Comparison of ENCODE assay signal across 15 cellular contexts in genomic region chr2:24816884-24817283, GRCh38. TPM values are rescaled to one million over a fixed set of nuclear protein-coding genes. Genes with fewer than 3 reads are reported as not detected.
DNase-seq lines count a peak whose midpoint lies in the region; ATAC-seq, FAIRE-seq and TF ChIP-seq lines count a peak whose summit lies in the region.
"Had no signal": no experiment of that assay in that cellular context is flagged by ENCODE, and none has a peak within 500 bp of the region (broad histone marks: within the 10 kb centered on the region; RNA-seq: fewer than 3 reads in every experiment).

No MANE protein-coding gene starts in this region.

- peak; percentile 68 for DNase-seq in AG08396 (ENCODE audit: low spot score)
- DNase-seq in H9, result no peak
- peak in 2 of 4 experiments; percentile 70 to 78 for DNase-seq in K562 (ENCODE audit: extremely low read depth in 1 of 4, low spot score in 3 of 4)
- peak; percentile 91 for DNase-seq in mesenchymal stem cell
- no peak for DNase-seq in effector CD4-positive, alpha-beta T cell
- no peak for DNase-seq in activated naive CD4-positive, alpha-beta T cell treated with anti-CD3 and anti-CD28 coated beads, Interleukin-2, amount 50 U/mL, for 72 hours (ENCODE audit: low spot score in 2 of 2)
- DNase-seq: activated CD4-positive, alpha-beta T cell treated with anti-CD3 and anti-CD28 coated beads for 1 hour; cerebellar nuclear complex; heart left ventricle; NCI-H1092 treated with DMSO at 0.1 percent for 48 hours; NCI-H526 treated with DMSO at 0.1 percent for 48 hours had no signal

- in situ Hi-C loops in K562 (cut with MboI), result no loop called here

- 0 out of 2 replicates have a peak, but pooled peaks have one; percentile 29 for TF ChIP-seq EP300 in K562 (IDR thresholded peaks at IDR 0.05; ENCODE audit: low read length)

- H2BK5ac ChIP-seq in H9 (ENCODE audit: insufficient read length, low read length) (no peak overlapping the region), mesenchymal stem cell (ENCODE audit: low read depth, low read length, poor library complexity, severe bottlenecking) (no peak overlapping the region)

- peak; percentile 76 for ATAC-seq in K562
- ATAC-seq in GM19328 (IDR thresholded peaks at IDR 0.05; ENCODE audit: unreplicated experiment), result no peak
- ATAC-seq in HG03045 (IDR thresholded peaks at IDR 0.05; ENCODE audit: unreplicated experiment), result no peak
- no peak for ATAC-seq in activated naive CD4-positive, alpha-beta T cell treated with anti-CD3 and anti-CD28 coated beads, Interleukin-2, amount 50 U/mL, for 72 hours

- H4K5ac ChIP-seq in H9 (ENCODE audit: insufficient read length, low read depth, low read length), result no peak overlapping the region

- 0 out of 2 replicates have a peak, but pooled peaks cover 2% of the 10 kb centered on the region for H3K79me2 ChIP-seq in H9 (ENCODE audit: insufficient read depth, low read length)
- H3K79me2 ChIP-seq in K562 (ENCODE audit: control insufficient read depth, insufficient read depth, low read length), result peaks cover 24% of the 10 kb centered on the region

- H2BK120ac ChIP-seq in H9 (ENCODE audit: low read depth, low read length, poor library complexity, severe bottlenecking), result no peak overlapping the region
- no peak overlapping the region for H2BK120ac ChIP-seq in mesenchymal stem cell (ENCODE audit: low read depth, low read length)

- H3K18ac ChIP-seq in H9 (ENCODE audit: insufficient read length, low read depth, low read length), result no peak overlapping the region
- H3K18ac ChIP-seq in mesenchymal stem cell (ENCODE audit: low read depth in 1 of 2, low read length in 2 of 2), result peak overlapping the region in 1 of 2 experiments; percentile 97

- H4K91ac ChIP-seq in H9 (ENCODE audit: insufficient read length, low read depth, low read length) (no peak overlapping the region), mesenchymal stem cell (ENCODE audit: low read length) (no peak overlapping the region)

- H3K23me2 ChIP-seq in H9 (ENCODE audit: insufficient read length, low read depth, low read length, poor library complexity, severe bottlenecking), result no peaks in the 10 kb centered on the region

- H3K9me3 ChIP-seq in H9 (ENCODE audit: control insufficient read depth, low read depth, low read length), result no peaks in the 10 kb centered on the region
- no peaks in the 10 kb centered on the region for H3K9me3 ChIP-seq in K562 (replicated peaks; ENCODE audit: control insufficient read depth, insufficient read depth, low read depth, low read length)
- H3K9me3 ChIP-seq in mesenchymal stem cell (ENCODE audit: control insufficient read depth, low read length), result no peaks in the 10 kb centered on the region
- H3K9me3 ChIP-seq: heart left ventricle had no signal

- no peak for TF ChIP-seq POLR2A in K562 (conservative IDR thresholded peaks at IDR 0.05)

- H4K20me1 ChIP-seq in H9 (ENCODE audit: control insufficient read depth, insufficient read depth, insufficient read length) (no peaks in the 10 kb centered on the region), K562 (replicated peaks; ENCODE audit: control insufficient read depth, insufficient read depth, low read length) (0 out of 2 replicates have a peak, but pooled peaks cover 2% of the 10 kb centered on the region)

- H3K9ac ChIP-seq in H9 (ENCODE audit: extremely low read depth, insufficient read length, low read length) (no peak overlapping the region), K562 (ENCODE audit: insufficient read depth in 1 of 2, low read depth in 2 of 2, low read length in 2 of 2) (peak overlapping the region in 1 of 2 experiments; percentile 45; a peak in 1 of 4 replicates), mesenchymal stem cell (ENCODE audit: low read length) (peak overlapping the region; percentile 22)

- no peaks in the 10 kb centered on the region for H3K27me3 ChIP-seq in H9 (ENCODE audit: insufficient read depth, low read length)
- no peaks in the 10 kb centered on the region for H3K27me3 ChIP-seq in K562 (ENCODE audit: control insufficient read depth in 2 of 2, insufficient read depth in 2 of 2, low read length in 2 of 2)
- H3K27me3 ChIP-seq in mesenchymal stem cell (ENCODE audit: control insufficient read depth in 1 of 2, insufficient read depth in 1 of 2, low read length in 2 of 2), result no peaks in the 10 kb centered on the region
- H3K27me3 ChIP-seq: heart left ventricle had no signal

- H3K27me3 Mint-ChIP-seq in H9 (ENCODE audit: low read depth), result no peaks in the 10 kb centered on the region; the same call in 1 of the 2 replicates
- H3K27me3 Mint-ChIP-seq: memory B cell had no signal

- H3K36me3 Mint-ChIP-seq in H9 (ENCODE audit: insufficient read depth in 1 of 3, low read depth in 3 of 3), result peaks cover 65 to 86% (median 86%) of the 10 kb centered on the region in 3 experiments
- H3K36me3 Mint-ChIP-seq in activated naive CD4-positive, alpha-beta T cell treated with anti-CD3 and anti-CD28 coated beads, Interleukin-2, amount 50 U/mL, for 72 hours, result peaks cover 18 to 43% of the 10 kb centered on the region in 2 donors

- POLR2A ChIA-PET in K562 (lab: Yijun Ruan, JAX), result interaction anchor here (1.7 to 2.0 kb wide), 2 partner anchors 11 to 22 kb away, joined by 3 to 9 read pairs; no protein-coding TSS in a partner anchor

- peaks cover 19 to 28% of the 10 kb centered on the region in 2 experiments for H3K4me1 Mint-ChIP-seq in H9
- H3K4me1 Mint-ChIP-seq: memory B cell had no signal

- H3K79me1 ChIP-seq in H9 (ENCODE audit: insufficient read depth, low read depth, low read length, poor library complexity, severe bottlenecking) (no peaks in the 10 kb centered on the region), mesenchymal stem cell (replicated peaks; ENCODE audit: low read length, poor library complexity, severe bottlenecking) (peaks cover 24% of the 10 kb centered on the region)

- no TSS peak for BruUV-seq in K562 (replicated peaks; lab: Mats Ljungman, UMichigan)

- no peaks in the 10 kb centered on the region for H3K9me1 ChIP-seq in K562 (ENCODE audit: control insufficient read depth, insufficient read depth, low read length)

- no peak overlapping the region for H3K4me3 ChIP-seq in K562
- no peak overlapping the region for H3K4me3 ChIP-seq in mesenchymal stem cell (ENCODE audit: insufficient read depth in 1 of 2, low read depth in 1 of 2, low read length in 2 of 2)
- H3K4me3 ChIP-seq: heart left ventricle had no signal

- intact Hi-C loops in K562 (cut with micrococcal nuclease), result no loop called here

- no peak overlapping the region for H3K27ac ChIP-seq in H9 (ENCODE audit: insufficient read length, low read depth, low read length)
- H3K27ac ChIP-seq in K562 (ENCODE audit: extremely low read depth, low read depth, low read length), result peak overlapping the region; percentile 85
- no peak overlapping the region for H3K27ac ChIP-seq in mesenchymal stem cell (ENCODE audit: low read length, poor library complexity, severe bottlenecking)
- H3K27ac ChIP-seq: heart left ventricle, HL-60 had no signal

- H2BK15ac ChIP-seq in H9 (ENCODE audit: low read depth, low read length) (no peak overlapping the region), mesenchymal stem cell (ENCODE audit: low read depth, poor library complexity, severe bottlenecking) (no peak overlapping the region)

- no peak overlapping the region for H3K56ac ChIP-seq in H9 (ENCODE audit: insufficient read length, low read depth, low read length)

- no peak for TF ChIP-seq CTCF in H9 (conservative IDR thresholded peaks at IDR 0.05)
- no peak for TF ChIP-seq CTCF in K562 (IDR thresholded peaks at IDR 0.05 in 2 of 3, conservative IDR thresholded peaks at IDR 0.05 in 1 of 3; ENCODE audit: insufficient read depth in 2 of 3, low read depth in 1 of 3, low read length in 3 of 3)

- H2BK20ac ChIP-seq in H9 (ENCODE audit: low read depth, low read length, poor library complexity, severe bottlenecking), result no peak overlapping the region

- H3K14ac ChIP-seq in H9 (ENCODE audit: insufficient read depth, low read length), result no peak overlapping the region
- no peak overlapping the region for H3K14ac ChIP-seq in mesenchymal stem cell (ENCODE audit: low read length in 2 of 2)

- H2AK5ac ChIP-seq in H9 (ENCODE audit: insufficient read length, low read length) (no peak overlapping the region), mesenchymal stem cell (ENCODE audit: low read length, severe bottlenecking) (no peak overlapping the region)

- H3K23ac ChIP-seq in H9 (ENCODE audit: insufficient read length, low read depth, low read length) (no peak overlapping the region), mesenchymal stem cell (ENCODE audit: low read length in 2 of 2) (no peak overlapping the region)

- H3K4me1 ChIP-seq in H9 (ENCODE audit: insufficient read depth, low read length), result peaks cover 9% of the 10 kb centered on the region
- H3K4me1 ChIP-seq in K562 (replicated peaks in 1 of 2; ENCODE audit: control insufficient read depth in 2 of 2, insufficient read depth in 2 of 2, low read length in 2 of 2), result peaks cover 5 to 28% of the 10 kb centered on the region in 2 experiments; a peak in 4 of 5 replicates
- H3K4me1 ChIP-seq in mesenchymal stem cell (ENCODE audit: control insufficient read depth, insufficient read depth, low read depth, low read length), result peaks cover 14% of the 10 kb centered on the region

- TF ChIP-seq RAD21 in K562 (CRISPR knock-in tag; conservative IDR thresholded peaks at IDR 0.05 in 1 of 2, IDR thresholded peaks at IDR 0.05 in 1 of 2), result no peak

- no peak overlapping the region for H3T11ph ChIP-seq in H9 (ENCODE audit: low read length)

- no peak overlapping the region for H4K8ac ChIP-seq in H9 (replicated peaks; ENCODE audit: insufficient read length, low read depth, low read length)
- H4K8ac ChIP-seq in mesenchymal stem cell (ENCODE audit: low read length), result no peak overlapping the region

- no peak overlapping the region for H2AFZ ChIP-seq in H9 (ENCODE audit: low read length)
- H2AFZ ChIP-seq in K562 (ENCODE audit: low read depth, low read length), result peak overlapping the region; percentile 40; the same call in 1 of the 2 replicates
- H2AFZ ChIP-seq in mesenchymal stem cell (ENCODE audit: low read depth, low read length), result peak overlapping the region; percentile 42

- H3K4me2 ChIP-seq in H9 (ENCODE audit: insufficient read depth, insufficient read length, low read length) (no peak overlapping the region), K562 (ENCODE audit: insufficient read depth, low read length) (peak overlapping the region; percentile 14), mesenchymal stem cell (ENCODE audit: low read length, poor library complexity, severe bottlenecking) (no peak overlapping the region)

- FAIRE-seq in K562 (lab: Jason Lieb, UNC), result peak; percentile 89

- CTCF ChIA-PET in K562 (lab: Yijun Ruan, JAX; ENCODE audit: low intra/inter-chr PET ratio), result no interaction called here

- H3K4me3 Mint-ChIP-seq in H9, result no peak overlapping the region
- H3K4me3 Mint-ChIP-seq: memory B cell had no signal

- H3K4ac ChIP-seq in H9 (ENCODE audit: low read depth, low read length) (no peak overlapping the region), mesenchymal stem cell (ENCODE audit: low read depth in 1 of 2, low read length in 2 of 2) (no peak overlapping the region)

- peak overlapping the region; percentile 44 to 76 (median 50); a peak in 5 of 7 replicates for H3K27ac Mint-ChIP-seq in H9
- no peak overlapping the region for H3K27ac Mint-ChIP-seq in activated naive CD4-positive, alpha-beta T cell treated with anti-CD3 and anti-CD28 coated beads, Interleukin-2, amount 50 U/mL, for 72 hours
- H3K27ac Mint-ChIP-seq: memory B cell had no signal

- H2BK12ac ChIP-seq in H9 (ENCODE audit: insufficient read length, low read depth, low read length) (no peak overlapping the region), mesenchymal stem cell (ENCODE audit: low read length in 2 of 2) (peak overlapping the region in 1 of 2 experiments; percentile 48)

- H3K9me3 Mint-ChIP-seq in H9, result peaks cover 0 to under 1% of the 10 kb centered on the region in 2 experiments; a peak in 1 of 5 replicates
- no peaks in the 10 kb centered on the region for H3K9me3 Mint-ChIP-seq in activated naive CD4-positive, alpha-beta T cell treated with anti-CD3 and anti-CD28 coated beads, Interleukin-2, amount 50 U/mL, for 72 hours
- H3K9me3 Mint-ChIP-seq: memory B cell had no signal

- H3K36me3 ChIP-seq in K562 (ENCODE audit: control insufficient read depth, insufficient read depth, low read length) (peaks cover 89% of the 10 kb centered on the region), mesenchymal stem cell (ENCODE audit: control insufficient read depth in 1 of 2, insufficient read depth in 2 of 2, low read depth in 1 of 2, low read length in 2 of 2) (peaks cover 29 to 56% of the 10 kb centered on the region in 2 experiments)

- no CpG with 5 or more reads among the region's 4 CpGs for WGBS in H9 (ENCODE audit: extremely low coverage, insufficient read length, low lambda C conversion rate)
- 15% methylated on average over 4 of the region's 4 CpGs for WGBS in K562 (ENCODE audit: insufficient coverage, low coverage, missing lambda C conversion rate)
- 0% methylated on average over 1 of the region's 4 CpGs for WGBS in mesenchymal stem cell

RNA-seq across cellular contexts. Expression of gene CENPO, which starts 23.7 kb away (rescaled TPM):
- 47.3 and 49.5 TPM in 2 replicates for total RNA-seq in H9 (2021)
- 153 and 177 TPM in 2 replicates for total RNA-seq in K562 (2011; cell fraction: chromatin; rRNA removed; ENCODE audit: low replicate concordance)
- total RNA-seq in K562 (2011; cell fraction: nucleolus; rRNA removed), result 96.4 and 101 TPM in 2 replicates
- total RNA-seq in K562 (2011; cell fraction: nucleoplasm; rRNA removed), result 140 and 180 TPM in 2 replicates
- total RNA-seq in K562 (2014; rRNA removed), result 35.4 and 36.1 TPM in 2 replicates
- total RNA-seq in K562 (2014; rRNA removed; fragmentation: Illumina TruSeq; extraction: Trizol), result 33.6 and 37.3 TPM in 2 replicates
- total RNA-seq in K562 (2015; rRNA removed; fragmentation: Illumina TruSeq; extraction: Trizol), result 38.9 and 41.1 TPM in 2 replicates
- 39.9 and 46.2 TPM in 2 replicates for total RNA-seq in K562 (2021)
- 59.4 and 63.0 TPM in 2 replicates for polyA plus RNA-seq in K562 (2011; rRNA removed)
- 36.2 and 39.3 TPM in 2 replicates for polyA plus RNA-seq in K562 (2011; cell fraction: cytosol; rRNA removed)
- polyA plus RNA-seq in K562 (2011; cell fraction: nucleus; rRNA removed), result 103 and 125 TPM in 2 replicates
- 35.5 and 43.1 TPM in 2 replicates for polyA plus RNA-seq in K562 (2012)
- polyA plus RNA-seq in K562 (2014; fragmentation: Illumina TruSeq; extraction: Trizol), result 44.9 and 49.8 TPM in 2 replicates
- polyA plus RNA-seq in K562 (2014; fragmentation: Nextera tagmentation; extraction: Ambion mirVana), result 10 to 100 TPM; 30.6 to 38.9 TPM
- 35.5 and 49.5 TPM in 2 replicates for polyA plus RNA-seq in K562 (2014; rRNA removed)
- polyA minus RNA-seq in K562 (2011; rRNA and poly(A)+ RNA removed), result 65.4 and 67.6 TPM in 2 replicates
- 22.3 and 36.6 TPM in 2 replicates for polyA minus RNA-seq in K562 (2011; cell fraction: cytosol; rRNA and poly(A)+ RNA removed)
- 46.7 and 67.0 TPM in 2 replicates for polyA minus RNA-seq in K562 (2011; cell fraction: nucleus; rRNA and poly(A)+ RNA removed)
- 9.8 TPM for polyA plus RNA-seq in mesenchymal stem cell (2013, experiment 1 of 2)
- 10.4 TPM for polyA plus RNA-seq in mesenchymal stem cell (2013, experiment 2 of 2)
- 10 to 100 TPM; 28.6 to 49.3 TPM for total RNA-seq in activated naive CD4-positive, alpha-beta T cell treated with anti-CD3 and anti-CD28 coated beads, Interleukin-2, amount 50 U/mL, for 72 hours

RNA-seq across cellular contexts. Expression of gene PTRHD1, which starts 23.7 kb away (rescaled TPM):
- total RNA-seq in H9 (2021) (43.7 and 44.3 TPM in 2 replicates), K562 (2014; rRNA removed) (60.9 and 67.5 TPM in 2 replicates), K562 (2014; rRNA removed; fragmentation: Illumina TruSeq; extraction: Trizol) (42.6 and 47.1 TPM in 2 replicates), K562 (2015; rRNA removed; fragmentation: Illumina TruSeq; extraction: Trizol) (26.7 and 43.8 TPM in 2 replicates), K562 (2021) (48.9 and 51.4 TPM in 2 replicates)
- total RNA-seq in K562 (2011; cell fraction: chromatin; rRNA removed; ENCODE audit: low replicate concordance), result 4.5 and 5.4 TPM in 2 replicates
- total RNA-seq in K562 (2011; cell fraction: nucleolus; rRNA removed), result 10.2 and 10.3 TPM in 2 replicates
- total RNA-seq in K562 (2011; cell fraction: nucleoplasm; rRNA removed), result 10.8 and 23.1 TPM in 2 replicates
- polyA plus RNA-seq in K562 (2011; rRNA removed) (82.7 and 83.2 TPM in 2 replicates), K562 (2014; fragmentation: Illumina TruSeq; extraction: Trizol) (15.8 and 31.7 TPM in 2 replicates), K562 (2014; fragmentation: Nextera tagmentation; extraction: Ambion mirVana) (10 to 100 TPM; 32.9 to 46.6 TPM), K562 (2014; rRNA removed) (61.1 and 71.1 TPM in 2 replicates)
- polyA plus RNA-seq in K562 (2011; cell fraction: cytosol; rRNA removed), result 76.4 and 103 TPM in 2 replicates
- 23.4 and 40.4 TPM in 2 replicates for polyA plus RNA-seq in K562 (2011; cell fraction: nucleus; rRNA removed)
- polyA plus RNA-seq in K562 (2012), result 47.2 and 87.1 TPM in 2 replicates
- 8.6 and 11.1 TPM in 2 replicates for polyA minus RNA-seq in K562 (2011; rRNA and poly(A)+ RNA removed)
- 7.8 and 12.2 TPM in 2 replicates for polyA minus RNA-seq in K562 (2011; cell fraction: cytosol; rRNA and poly(A)+ RNA removed)
- polyA minus RNA-seq in K562 (2011; cell fraction: nucleus; rRNA and poly(A)+ RNA removed), result 4.7 and 7.3 TPM in 2 replicates
- 66.3 TPM for polyA plus RNA-seq in mesenchymal stem cell (2013, experiment 1 of 2)
- 75.4 TPM for polyA plus RNA-seq in mesenchymal stem cell (2013, experiment 2 of 2)
- total RNA-seq in activated naive CD4-positive, alpha-beta T cell treated with anti-CD3 and anti-CD28 coated beads, Interleukin-2, amount 50 U/mL, for 72 hours, result 10 to 100 TPM; 13.7 to 24.4 TPM

Comparison
In these comparisons a context has a peak if more than half of its experiments do, and no peak if none do; other contexts are left out.
1. DNase-seq: peak in AG08396 (single experiment) and mesenchymal stem cell (single experiment); none in H9 (single experiment), effector CD4-positive, alpha-beta T cell (single experiment) and activated naive CD4-positive, alpha-beta T cell treated with anti-CD3 and anti-CD28 coated beads, Interleukin-2, amount 50 U/mL, for 72 hours (0 of 2).
2. H3K27ac Mint-ChIP-seq: peak in H9 (3 of 3); none in activated naive CD4-positive, alpha-beta T cell treated with anti-CD3 and anti-CD28 coated beads, Interleukin-2, amount 50 U/mL, for 72 hours (0 of 2).